In genomic region chr2:64537991-64538390, GRCh38 we compare ENCODE assay signal across 19 cellular contexts. TPM values are rescaled to one million over a fixed set of nuclear protein-coding genes. Genes with fewer than 3 reads are reported as not detected.
DNase-seq lines count a peak whose midpoint lies in the region; ATAC-seq and TF ChIP-seq lines count a peak whose summit lies in the region.
"Had no signal": no experiment of that assay in that cellular context is flagged by ENCODE, and none has a peak within 500 bp of the region (broad histone marks: within the 10 kb centered on the region; RNA-seq: fewer than 3 reads in every experiment).

No MANE protein-coding gene starts in this region.

- H3K27me3 Mint-ChIP-seq in HFFc6 (ENCODE audit: insufficient read depth) (no peaks in the 10 kb centered on the region), CD14-positive monocyte (ENCODE audit: low read depth in 3 of 3) (no peaks in the 10 kb centered on the region)
- H3K27me3 Mint-ChIP-seq: activated CD4-positive, alpha-beta T cell treated with anti-CD3 and anti-CD28 coated beads, Interleukin-2, amount 10 ng/mL, durations not matched to agents 24 days and 14 days; activated naive CD8-positive, alpha-beta T cell treated with anti-CD3 and anti-CD28 coated beads, Interleukin-2, amount 50 U/mL, for 24 hours; T-cell had no signal

- DNase-seq in HFFc6: no peak
- DNase-seq in SW 1271 (lab: John Stamatoyannopoulos, UW): peak; percentile 16 to 25
- peak; percentile 11 for DNase-seq in dermis blood vessel endothelial cell
- DNase-seq in renal cortical epithelial cell (ENCODE audit: low read depth): peak; percentile 24
- no peak for DNase-seq in CD14-positive monocyte (ENCODE audit: low spot score)
- DNase-seq in hepatic stellate cell (ENCODE audit: low spot score): no peak
- no peak for DNase-seq in NCI-H510A (lab: John Stamatoyannopoulos, UW)
- DNase-seq: activated CD4-positive, alpha-beta T cell treated with anti-CD3 and anti-CD28 coated beads, Interleukin-2, amount 10 ng/mL, durations not matched to agents 24 days and 14 days; activated naive CD8-positive, alpha-beta T cell treated with anti-CD3 and anti-CD28 coated beads, Interleukin-2, amount 50 U/mL, for 24 hours; BE2C; head of caudate nucleus; MG63; NCI-H1417 treated with DMSO at 0.1 percent for 48 hours; NCI-H2171; NCI-H526 treated with DMSO at 0.1 percent for 48 hours; SHP77 treated with DMSO at 0.1 percent for 48 hours; T-cell had no signal

- no peak for TF ChIP-seq CTCF in HFFc6 (IDR thresholded peaks at IDR 0.05)
- no peak for TF ChIP-seq CTCF in CD14-positive monocyte (IDR thresholded peaks at IDR 0.05)

- H3K4me3 Mint-ChIP-seq in HFFc6: peak overlapping the region; percentile 2; the same call in 1 of the 2 replicates
- H3K4me3 Mint-ChIP-seq in CD14-positive monocyte: no peak overlapping the region
- H3K4me3 Mint-ChIP-seq: activated naive CD8-positive, alpha-beta T cell treated with anti-CD3 and anti-CD28 coated beads, Interleukin-2, amount 50 U/mL, for 24 hours; T-cell had no signal

- no peak for ATAC-seq in HG03175 (IDR thresholded peaks at IDR 0.05; ENCODE audit: unreplicated experiment)
- ATAC-seq: HCT116, T-cell had no signal

- intact Hi-C loops in CD14-positive monocyte (cut with micrococcal nuclease): no loop called here

- no peak overlapping the region; the same call in 1 of the 2 replicates for H3K27ac Mint-ChIP-seq in HFFc6
- H3K27ac Mint-ChIP-seq in CD14-positive monocyte: no peak overlapping the region
- H3K27ac Mint-ChIP-seq: activated naive CD8-positive, alpha-beta T cell treated with anti-CD3 and anti-CD28 coated beads, Interleukin-2, amount 50 U/mL, for 24 hours had no signal

- H3K36me3 Mint-ChIP-seq in HFFc6 (ENCODE audit: low read depth) (peaks cover 7% of the 10 kb centered on the region), CD14-positive monocyte (peaks cover 6 to 12% of the 10 kb centered on the region in 2 donors)

- H3K4me1 Mint-ChIP-seq in HFFc6 (ENCODE audit: low read depth): peaks cover 64% of the 10 kb centered on the region
- peaks cover 31% of the 10 kb centered on the region for H3K4me1 Mint-ChIP-seq in CD14-positive monocyte

- H3K9me3 Mint-ChIP-seq in HFFc6 (no peaks in the 10 kb centered on the region), CD14-positive monocyte (no peaks in the 10 kb centered on the region)
- H3K9me3 Mint-ChIP-seq: activated CD4-positive, alpha-beta T cell treated with anti-CD3 and anti-CD28 coated beads, Interleukin-2, amount 10 ng/mL, durations not matched to agents 24 days and 14 days; activated naive CD8-positive, alpha-beta T cell treated with anti-CD3 and anti-CD28 coated beads, Interleukin-2, amount 50 U/mL, for 24 hours; T-cell had no signal

RNA-seq across cellular contexts. Expression of gene AFTPH, which starts 13.9 kb away (rescaled TPM):
- 10 to 100 TPM; 17.2 to 25.3 (median 19.3) TPM for total RNA-seq in HFFc6 (2021; fragmentation: NEBNext Ultra II Directional; extraction: Animal tissue kit (Norgen Biotek cat#: 25700))
- 37.9 and 48.0 TPM in 2 replicates for total RNA-seq in dermis blood vessel endothelial cell
- 53.8 and 67.2 TPM in 2 replicates for total RNA-seq in renal cortical epithelial cell
- polyA plus RNA-seq in CD14-positive monocyte: 10 to 100 TPM; 22.3 to 28.6 TPM

Comparison
In these comparisons a context has a peak if more than half of its experiments do, and no peak if none do; other contexts are left out.
1. DNase-seq: peak in SW 1271 (2 of 2), dermis blood vessel endothelial cell (single experiment) and renal cortical epithelial cell (single experiment); none in HFFc6 (single experiment), CD14-positive monocyte (single experiment), hepatic stellate cell (single experiment) and NCI-H510A (single experiment).